14 cellular contexts compared by ENCODE assay signal in genomic region chr2:127932199-127932877, GRCh38. TPM values are rescaled to one million over a fixed set of nuclear protein-coding genes. Genes with fewer than 3 reads are reported as not detected.
DNase-seq lines count a peak whose midpoint lies in the region; ATAC-seq and TF ChIP-seq lines count a peak whose summit lies in the region.
"Had no signal": no experiment of that assay in that cellular context is flagged by ENCODE, and none has a peak within 500 bp of the region (broad histone marks: within the 10 kb centered on the region; RNA-seq: fewer than 3 reads in every experiment).

No MANE protein-coding gene starts in this region.

- H3K4me1 Mint-ChIP-seq in Calu3 (ENCODE audit: low read depth, unreplicated experiment) (no peaks in the 10 kb centered on the region), endothelial cell (ENCODE audit: unreplicated experiment) (no peaks in the 10 kb centered on the region)
- peaks cover 3% of the 10 kb centered on the region for H3K4me1 Mint-ChIP-seq in activated CD8-positive, alpha-beta T cell treated with anti-CD3 and anti-CD28 coated beads for 36 hours (ENCODE audit: low read depth)
- H3K4me1 Mint-ChIP-seq: CD8-positive, alpha-beta memory T cell had no signal

- no peak for ATAC-seq in activated CD8-positive, alpha-beta T cell treated with anti-CD3 and anti-CD28 coated beads for 36 hours

- H3K27me3 Mint-ChIP-seq in Calu3 (ENCODE audit: unreplicated experiment) (no peaks in the 10 kb centered on the region), endothelial cell (ENCODE audit: unreplicated experiment) (no peaks in the 10 kb centered on the region)
- no peaks in the 10 kb centered on the region for H3K27me3 Mint-ChIP-seq in activated CD8-positive, alpha-beta T cell treated with anti-CD3 and anti-CD28 coated beads for 36 hours

- peak; percentile 9 for DNase-seq in Calu3
- peak; percentile 84 for DNase-seq in LHCN-M2 (ENCODE audit: low read depth)
- peak; percentile 56 for DNase-seq in astrocyte of the hippocampus (ENCODE audit: low read depth, low spot score)
- peak; percentile 18 for DNase-seq in kidney glomerular epithelial cell (lab: John Stamatoyannopoulos, UW)
- DNase-seq in retina: no peak
- no peak for DNase-seq in inferior parietal cortex (ENCODE audit: extremely low spot score)
- DNase-seq in activated CD8-positive, alpha-beta T cell treated with anti-CD3 and anti-CD28 coated beads for 36 hours: no peak
- no peak for DNase-seq in endothelial cell (ENCODE audit: low spot score)
- DNase-seq: activated CD8-positive, alpha-beta memory T cell treated with anti-CD3 and anti-CD28 coated beads, Interleukin-2, amount 50 U/mL, for 48 hours; amygdala; CD8-positive, alpha-beta memory T cell; esophagus squamous epithelium; Karpas-422; T-helper 9 cell had no signal

- TF ChIP-seq CTCF in Calu3 (IDR thresholded peaks at IDR 0.05; ENCODE audit: unreplicated experiment): no peak
- no peak for TF ChIP-seq CTCF in activated CD8-positive, alpha-beta T cell treated with anti-CD3 and anti-CD28 coated beads for 36 hours (IDR thresholded peaks at IDR 0.05)
- no peak for TF ChIP-seq CTCF in endothelial cell (IDR thresholded peaks at IDR 0.05; ENCODE audit: unreplicated experiment)

- POLR2A ChIA-PET in activated CD8-positive, alpha-beta T cell treated with anti-CD3 and anti-CD28 coated beads for 36 hours (lab: Charles Lee): no interaction called here

- intact Hi-C loops in Calu3 (cut with micrococcal nuclease; ENCODE audit: unreplicated experiment): no loop called here
- intact Hi-C loops in activated CD8-positive, alpha-beta T cell treated with anti-CD3 and anti-CD28 coated beads for 36 hours (cut with micrococcal nuclease): no loop called here

- no peak overlapping the region for H3K27ac Mint-ChIP-seq in Calu3 (ENCODE audit: unreplicated experiment)
- no peak overlapping the region for H3K27ac Mint-ChIP-seq in activated CD8-positive, alpha-beta T cell treated with anti-CD3 and anti-CD28 coated beads for 36 hours
- H3K27ac Mint-ChIP-seq in endothelial cell (ENCODE audit: unreplicated experiment): no peak overlapping the region

- CTCF ChIA-PET in Calu3 (lab: Charles Lee): interaction anchor here (0.7 kb wide), 2 partner anchors 10 to 42 kb away, joined by 3 to 7 read pairs; no protein-coding TSS in a partner anchor
- CTCF ChIA-PET in activated CD8-positive, alpha-beta T cell treated with anti-CD3 and anti-CD28 coated beads for 36 hours (lab: Charles Lee): no interaction called here

- H3K9me3 Mint-ChIP-seq in Calu3 (ENCODE audit: low read depth, unreplicated experiment) (no peaks in the 10 kb centered on the region), endothelial cell (ENCODE audit: unreplicated experiment) (no peaks in the 10 kb centered on the region)
- no peaks in the 10 kb centered on the region for H3K9me3 Mint-ChIP-seq in activated CD8-positive, alpha-beta T cell treated with anti-CD3 and anti-CD28 coated beads for 36 hours
- H3K9me3 Mint-ChIP-seq: CD8-positive, alpha-beta memory T cell had no signal

- H3K36me3 Mint-ChIP-seq in Calu3 (ENCODE audit: insufficient read depth, unreplicated experiment): no peaks in the 10 kb centered on the region
- H3K36me3 Mint-ChIP-seq in activated CD8-positive, alpha-beta T cell treated with anti-CD3 and anti-CD28 coated beads for 36 hours (ENCODE audit: low read depth): no peaks in the 10 kb centered on the region
- no peaks in the 10 kb centered on the region for H3K36me3 Mint-ChIP-seq in endothelial cell (ENCODE audit: low read depth, unreplicated experiment)
- H3K36me3 Mint-ChIP-seq: CD8-positive, alpha-beta memory T cell had no signal

- H3K4me3 Mint-ChIP-seq in Calu3 (ENCODE audit: low read depth, unreplicated experiment) (no peak overlapping the region), endothelial cell (ENCODE audit: unreplicated experiment) (no peak overlapping the region)
- H3K4me3 Mint-ChIP-seq in activated CD8-positive, alpha-beta T cell treated with anti-CD3 and anti-CD28 coated beads for 36 hours: no peak overlapping the region
- H3K4me3 Mint-ChIP-seq: CD8-positive, alpha-beta memory T cell had no signal

- no TSS peak for BruUV-seq in Calu3 (replicated peaks; lab: Mats Ljungman, UMichigan)

RNA-seq across cellular contexts. Expression of gene AMMECR1L, which starts 46.6 kb away (rescaled TPM):
- total RNA-seq in Calu3 (2022) (19.8 and 21.6 TPM in 2 replicates), LHCN-M2 (2014; rRNA removed) (7.9 and 10.4 TPM in 2 replicates), endothelial cell (ENCODE audit: unreplicated experiment) (26.3 TPM)
- 7.8 TPM for polyA plus RNA-seq in LHCN-M2 (2012)
- 10 to 100 TPM; 12.5 to 13.1 TPM for total RNA-seq in activated CD8-positive, alpha-beta T cell treated with anti-CD3 and anti-CD28 coated beads for 36 hours

Comparison
In these comparisons a context has a peak if more than half of its experiments do, and no peak if none do; other contexts are left out.
1. DNase-seq: peak in Calu3 (single experiment), LHCN-M2 (single experiment), astrocyte of the hippocampus (single experiment) and kidney glomerular epithelial cell (single experiment); none in retina (single experiment), inferior parietal cortex (single experiment), activated CD8-positive, alpha-beta T cell treated with anti-CD3 and anti-CD28 coated beads for 36 hours (single experiment) and endothelial cell (single experiment).